18 cellular contexts compared by ENCODE assay signal in genomic region chr19:45554481-45554880, GRCh38. TPM values are rescaled to one million over a fixed set of nuclear protein-coding genes. Genes with fewer than 3 reads are reported as not detected.
DNase-seq lines count a peak whose midpoint lies in the region; TF ChIP-seq lines count a peak whose summit lies in the region.
"Had no signal": no experiment of that assay in that cellular context is flagged by ENCODE, and none has a peak within 500 bp of the region (broad histone marks: within the 10 kb centered on the region; RNA-seq: fewer than 3 reads in every experiment).

No MANE protein-coding gene starts in this region.

- DNase-seq in AG20443 (ENCODE audit: low spot score) = peak; percentile 10
- DNase-seq in HEK293T (ENCODE audit: extremely low spot score) = peak; percentile 2
- peak; percentile 45 for DNase-seq in astrocyte of the hippocampus (ENCODE audit: low read depth, low spot score)
- DNase-seq in osteoblast (ENCODE audit: insufficient read length, low spot score, missing footprints) = peak; percentile 80
- DNase-seq in NCI-H1105 treated with DMSO at 0.1 percent for 48 hours (lab: John Stamatoyannopoulos, UW) = no peak
- no peak for DNase-seq in T-helper 2 cell
- no peak for DNase-seq in NCI-H69 (lab: John Stamatoyannopoulos, UW)
- DNase-seq in cerebellar cortex (ENCODE audit: low spot score) = no peak
- DNase-seq: ACHN, Caco-2, GF-D8, GOT3, HFFc6, IMR-90, KG1 had no signal

- H3K79me2 ChIP-seq in osteoblast (ENCODE audit: insufficient read depth, low read length) = peaks cover 3% of the 10 kb centered on the region

- POLR2A ChIA-PET in HEK293T (lab: Yijun Ruan, JAX) = interaction anchor here (1.0 kb wide), 1 partner anchor 12 kb away, joined by 3 read pairs; no protein-coding TSS in a partner anchor

- no peaks in the 10 kb centered on the region for H3K4me1 ChIP-seq in osteoblast (ENCODE audit: insufficient read depth, low read length)
- H3K4me1 ChIP-seq: Caco-2, HAP-1 had no signal

- no peaks in the 10 kb centered on the region for H3K36me3 ChIP-seq in osteoblast (ENCODE audit: insufficient read depth, low read length)
- H3K36me3 ChIP-seq: HAP-1 had no signal

- H3K4me3 ChIP-seq in osteoblast (ENCODE audit: insufficient read depth, low read length) = no peak overlapping the region
- H3K4me3 ChIP-seq: HAP-1 had no signal

- no peaks in the 10 kb centered on the region for H3K27me3 ChIP-seq in osteoblast (ENCODE audit: insufficient read depth, low read length)

- H3K9me3 ChIP-seq in osteoblast (ENCODE audit: low read depth, low read length) = no peaks in the 10 kb centered on the region
- H3K9me3 ChIP-seq: Caco-2, HAP-1 had no signal

- TF ChIP-seq CTCF in osteoblast (IDR thresholded peaks at IDR 0.05; ENCODE audit: extremely low read depth, low read depth, low read length) = no peak

- no peak overlapping the region for H2AFZ ChIP-seq in osteoblast (ENCODE audit: low read length)

- H3K27ac ChIP-seq in osteoblast (ENCODE audit: low read depth, low read length) = no peak overlapping the region

- H3K4me2 ChIP-seq in osteoblast (ENCODE audit: insufficient read depth, low read length) = no peak overlapping the region

- peaks cover 23% of the 10 kb centered on the region for H4K20me1 ChIP-seq in osteoblast (ENCODE audit: insufficient read depth, low read length)

- CTCF ChIA-PET in HEK293T (lab: Yijun Ruan, JAX) = no interaction called here

TF ChIP-seq in HEK293T, 16 proteins besides CTCF, POLR2A, EP300 and RAD21:
- TF ChIP-seq TARDBP (IDR thresholded peaks at IDR 0.05) = no peak
- no peak for TF ChIP-seq LEF1 (IDR thresholded peaks at IDR 0.05; ENCODE audit: borderline replicate concordance)
- TF ChIP-seq FOXA1 (IDR thresholded peaks at IDR 0.05) = no peak
- TF ChIP-seq, protein P1, sequence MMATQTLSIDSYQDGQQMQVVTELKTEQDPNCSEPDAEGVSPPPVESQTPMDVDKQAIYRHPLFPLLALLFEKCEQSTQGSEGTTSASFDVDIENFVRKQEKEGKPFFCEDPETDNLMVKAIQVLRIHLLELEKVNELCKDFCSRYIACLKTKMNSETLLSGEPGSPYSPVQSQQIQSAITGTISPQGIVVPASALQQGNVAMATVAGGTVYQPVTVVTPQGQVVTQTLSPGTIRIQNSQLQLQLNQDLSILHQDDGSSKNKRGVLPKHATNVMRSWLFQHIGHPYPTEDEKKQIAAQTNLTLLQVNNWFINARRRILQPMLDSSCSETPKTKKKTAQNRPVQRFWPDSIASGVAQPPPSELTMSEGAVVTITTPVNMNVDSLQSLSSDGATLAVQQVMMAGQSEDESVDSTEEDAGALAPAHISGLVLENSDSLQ (IDR thresholded peaks at IDR 0.05) = no peak
- TF ChIP-seq SUZ12 (IDR thresholded peaks at IDR 0.05) = no peak
- TF ChIP-seq NFRKB (IDR thresholded peaks at IDR 0.05) = no peak
- TF ChIP-seq BHLHE40 (IDR thresholded peaks at IDR 0.05; ENCODE audit: borderline replicate concordance) = no peak
- no peak for TF ChIP-seq CTBP1 (IDR thresholded peaks at IDR 0.05; ENCODE audit: borderline replicate concordance)

RNA-seq across cellular contexts. Expression of gene OPA3, which starts 30.1 kb away (rescaled TPM):
- total RNA-seq in osteoblast = 7.1 and 7.6 TPM in 2 replicates

RNA-seq across cellular contexts. Expression of gene VASP, which starts 47.2 kb away (rescaled TPM):
- 50.1 and 71.3 TPM in 2 replicates for total RNA-seq in osteoblast

RNA-seq across cellular contexts. Expression of gene GPR4, which starts 47.5 kb away (rescaled TPM):
- total RNA-seq in osteoblast = not detected in 2 replicates
- total RNA-seq: A172; Caco-2; CD8-positive, alpha-beta memory T cell; IMR-90 had no signal

RNA-seq across cellular contexts. Expression of gene PPM1N, which starts 56.2 kb away (rescaled TPM):
- total RNA-seq in osteoblast = 0.29 and 0.36 TPM in 2 replicates

RNA-seq across cellular contexts. Expression of gene RTN2, which starts 57.6 kb away (rescaled TPM):
- 6.2 TPM in 2 replicates for total RNA-seq in osteoblast

Comparison
In these comparisons a context has a peak if more than half of its experiments do, and no peak if none do; other contexts are left out.
1. DNase-seq: peak in AG20443 (single experiment), HEK293T (single experiment), astrocyte of the hippocampus (single experiment) and osteoblast (single experiment); none in NCI-H1105 treated with DMSO at 0.1 percent for 48 hours (single experiment), T-helper 2 cell (0 of 5), NCI-H69 (single experiment) and cerebellar cortex (single experiment).